ENCODE assay signal across 10 cellular contexts in the genomic region with DNA sequence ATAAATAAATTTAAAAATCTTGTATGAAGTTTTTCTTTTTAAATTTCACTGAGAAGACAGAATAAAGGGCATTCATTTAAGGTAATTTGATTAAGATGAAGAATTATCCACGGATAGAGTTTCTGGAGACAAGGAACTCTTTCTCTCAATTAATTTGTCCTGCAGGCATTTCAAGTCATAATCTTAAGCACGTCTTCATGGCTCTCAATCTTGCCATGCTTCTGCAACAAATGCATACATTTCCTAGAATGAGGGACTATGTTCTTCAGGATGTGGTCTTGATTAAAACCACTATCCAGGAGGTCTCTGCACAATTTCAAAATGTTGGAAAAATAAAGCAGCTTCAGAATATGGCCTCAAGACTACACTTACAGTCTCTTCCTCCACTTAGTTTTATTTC.
"Had no signal": no experiment of that assay in that cellular context is flagged by ENCODE, and none has a peak within 500 bp of the region (broad histone marks: within the 10 kb centered on the region; RNA-seq: fewer than 3 reads in every experiment).

No MANE protein-coding gene starts in this region.

- DNase-seq: GM23248, GOT3, H7, HFFc6, KBM-7 had no signal

- H3K9ac ChIP-seq: GM23248 had no signal

- H3K27ac ChIP-seq: GM23248, HL-60 had no signal

- H3K27ac Mint-ChIP-seq: HFFc6, IgD-negative memory B cell had no signal

- H3K9me3 ChIP-seq: HAP-1 had no signal

- H3K4me3 Mint-ChIP-seq: HFFc6, IgD-negative memory B cell had no signal

- H3K4me3 ChIP-seq: GM23248, HAP-1 had no signal

- H3K36me3 Mint-ChIP-seq: IgD-negative memory B cell had no signal

- H3K36me3 ChIP-seq: HAP-1 had no signal

- H3K4me1 Mint-ChIP-seq: IgD-negative memory B cell had no signal

- ATAC-seq: HCT116, HepG2 had no signal
